ENCODE assay signal across 28 cellular contexts in genomic region chr20:17042122-17042521, GRCh38.
"Had no signal": no experiment of that assay in that cellular context is flagged by ENCODE, and none has a peak within 500 bp of the region (broad histone marks: within the 10 kb centered on the region; RNA-seq: fewer than 3 reads in every experiment).

No MANE protein-coding gene starts in this region.

- DNase-seq: colonic mucosa; cortex of kidney; dermis blood vessel endothelial cell; dorsolateral prefrontal cortex; effector CD4-positive, alpha-beta T cell; effector CD8-positive, alpha-beta T cell; effector memory CD4-positive, alpha-beta T cell; effector memory CD8-positive, alpha-beta T cell; endodermal cell; erythroblast; esophagus squamous epithelium; foreskin fibroblast; foreskin keratinocyte; gastrocnemius medialis; glutamatergic neuron; head of caudate nucleus; heart left ventricle; heart right ventricle had no signal

- H3K27ac ChIP-seq: colonic mucosa, coronary artery, dorsolateral prefrontal cortex, epithelial cell of prostate, esophagus muscularis mucosa, esophagus squamous epithelium, foreskin keratinocyte, gastrocnemius medialis, gastroesophageal sphincter, heart left ventricle, heart right ventricle had no signal

- FAIRE-seq: colon, endometrium, endothelial cell of umbilical vein, frontal cortex had no signal

- H3K27me3 Mint-ChIP-seq: dendritic cell treated with granulocyte-macrophage colony-stimulating factor and Interleukin-4, amounts not matched to agents 40 ng/mL and 50 ng/mL, for 4 days; effector memory CD8-positive, alpha-beta T cell had no signal

- H3K27ac Mint-ChIP-seq: dendritic cell treated with granulocyte-macrophage colony-stimulating factor and Interleukin-4, amounts not matched to agents 40 ng/mL and 50 ng/mL, for 4 days; effector memory CD8-positive, alpha-beta T cell; endodermal cell had no signal

- H3K9me3 ChIP-seq: colonic mucosa, esophagus muscularis mucosa, esophagus squamous epithelium, gastrocnemius medialis, gastroesophageal sphincter, heart right ventricle had no signal

- H3K36me3 ChIP-seq: colonic mucosa, esophagus muscularis mucosa, esophagus squamous epithelium, gastrocnemius medialis, gastroesophageal sphincter, heart left ventricle, heart right ventricle had no signal

- H3K4me3 ChIP-seq: colonic mucosa, coronary artery, dorsolateral prefrontal cortex, esophagus muscularis mucosa, esophagus squamous epithelium, gastrocnemius medialis, gastroesophageal sphincter, heart left ventricle, heart right ventricle had no signal

- H3K9me3 Mint-ChIP-seq: endodermal cell had no signal

- ATAC-seq: effector memory CD8-positive, alpha-beta T cell; esophagus mucosa; foreskin keratinocyte; gastrocnemius medialis; gastroesophageal sphincter; heart left ventricle; heart right ventricle had no signal

- H3K4me3 Mint-ChIP-seq: dendritic cell treated with granulocyte-macrophage colony-stimulating factor and Interleukin-4, amounts not matched to agents 40 ng/mL and 50 ng/mL, for 4 days; effector memory CD8-positive, alpha-beta T cell; endodermal cell had no signal

- H3K27me3 ChIP-seq: colonic mucosa, esophagus muscularis mucosa, esophagus squamous epithelium, foreskin keratinocyte, gastrocnemius medialis, gastroesophageal sphincter, heart left ventricle, heart right ventricle had no signal

- H3K4me1 ChIP-seq: colonic mucosa, esophagus squamous epithelium, foreskin keratinocyte, gastrocnemius medialis, gastroesophageal sphincter, heart left ventricle, heart right ventricle had no signal
